In genomic region chr15:93035092-93035915, GRCh38 we compare ENCODE assay signal across 10 cellular contexts. TPM values are rescaled to one million over a fixed set of nuclear protein-coding genes. Genes with fewer than 3 reads are reported as not detected.
DNase-seq lines count a peak whose midpoint lies in the region; ATAC-seq lines count a peak whose summit lies in the region.
"Had no signal": no experiment of that assay in that cellular context is flagged by ENCODE, and none has a peak within 500 bp of the region (broad histone marks: within the 10 kb centered on the region; RNA-seq: fewer than 3 reads in every experiment).

No MANE protein-coding gene starts in this region.

- H3K27ac Mint-ChIP-seq in T-helper 17 cell = no peak overlapping the region

- H3K27me3 ChIP-seq in rectal smooth muscle tissue (ENCODE audit: control insufficient read depth, insufficient read depth, low read length) = no peaks in the 10 kb centered on the region

- H3K4me3 ChIP-seq in rectal smooth muscle tissue (ENCODE audit: low read length) = no peak overlapping the region

- H3K27me3 Mint-ChIP-seq in T-helper 17 cell = peaks cover 1% of the 10 kb centered on the region

- H3K4me1 Mint-ChIP-seq in T-helper 17 cell = peaks cover 12% of the 10 kb centered on the region

- H3K9me3 ChIP-seq in T-helper 17 cell (ENCODE audit: control insufficient read depth, low read length, poor library complexity, severe bottlenecking) = no peaks in the 10 kb centered on the region
- H3K9me3 ChIP-seq: Caco-2 had no signal

- no peaks in the 10 kb centered on the region for H3K36me3 Mint-ChIP-seq in T-helper 17 cell (ENCODE audit: low read depth)

- ATAC-seq in GM18870 (IDR thresholded peaks at IDR 0.05; ENCODE audit: unreplicated experiment) (peak; percentile 25), HG02759 (IDR thresholded peaks at IDR 0.05; ENCODE audit: unreplicated experiment) (peak; percentile 34), T-helper 17 cell (peak; percentile 22), HG03457 (IDR thresholded peaks at IDR 0.05; ENCODE audit: unreplicated experiment) (no peak)
- ATAC-seq: left ventricle myocardium superior had no signal

- H3K9ac ChIP-seq in rectal smooth muscle tissue (ENCODE audit: low read length) = no peak overlapping the region

- no peak for DNase-seq in T-helper 17 cell
- no peak for DNase-seq in stimulated activated CD4-positive, alpha-beta T cell treated with anti-CD3 and anti-CD28 coated beads, Interleukin-4, amount 100 ng/mL, for 1 hour
- no peak for DNase-seq in activated CD4-positive, alpha-beta T cell treated with anti-CD3 and anti-CD28 coated beads, Interleukin-2, amount 50 U/mL, for 4 hours
- DNase-seq: left ventricle myocardium superior, NCI-H2107 had no signal

- H3K36me3 ChIP-seq in rectal smooth muscle tissue (ENCODE audit: control insufficient read depth, insufficient read depth, low read length) = no peaks in the 10 kb centered on the region

- peak overlapping the region; percentile 50 for H3K27ac ChIP-seq in rectal smooth muscle tissue (ENCODE audit: low read depth, low read length)

- no peak overlapping the region for H3K4me3 Mint-ChIP-seq in T-helper 17 cell

- peaks cover 24% of the 10 kb centered on the region for H3K4me1 ChIP-seq in rectal smooth muscle tissue (ENCODE audit: control insufficient read depth, insufficient read depth, low read length)
- H3K4me1 ChIP-seq: Caco-2 had no signal

RNA-seq across cellular contexts. Expression of gene RGMA, which starts 53.7 kb away (rescaled TPM):
- total RNA-seq in T-helper 17 cell = not detected
